In the genomic region with DNA sequence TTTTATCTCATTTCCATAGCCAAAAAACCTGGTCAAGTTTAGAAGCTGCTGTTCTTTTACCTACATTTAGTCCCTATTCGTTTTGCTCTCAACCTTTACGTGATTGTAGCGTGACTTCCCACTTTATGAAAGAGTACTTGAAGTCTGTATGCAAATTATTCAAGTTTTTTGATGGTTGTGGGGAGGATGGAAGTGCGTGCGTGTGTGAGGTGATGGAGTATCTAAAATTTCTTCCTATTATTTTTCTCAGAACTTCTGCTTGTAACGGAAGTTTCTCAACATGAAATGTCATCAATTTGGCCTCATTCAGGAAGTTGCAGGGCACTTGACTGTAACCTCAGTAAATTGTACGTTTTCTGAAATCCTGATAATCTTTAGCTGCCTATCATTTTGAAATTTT, we compare ENCODE assay signal across 8 cellular contexts.
DNase-seq lines count a peak whose midpoint lies in the region; ATAC-seq and TF ChIP-seq lines count a peak whose summit lies in the region.

No MANE protein-coding gene starts in this region.

- peak in 2 of 4 donors; percentile 14 to 66 for TF ChIP-seq EP300 in upper lobe of left lung (IDR thresholded peaks at IDR 0.05)

- H3K27ac Mint-ChIP-seq in activated naive CD8-positive, alpha-beta T cell treated with anti-CD3 and anti-CD28 coated beads for 36 hours, result peak overlapping the region; percentile 98

- no peaks in the 10 kb centered on the region for H3K9me3 ChIP-seq in upper lobe of left lung

- peaks cover 84% of the 10 kb centered on the region for H3K4me1 Mint-ChIP-seq in activated naive CD8-positive, alpha-beta T cell treated with anti-CD3 and anti-CD28 coated beads for 36 hours

- peak; percentile 53 to 71 for ATAC-seq in upper lobe of left lung (ENCODE audit: low FRiP score in 2 of 2)
- no peak for ATAC-seq in HG02623 (IDR thresholded peaks at IDR 0.05; ENCODE audit: unreplicated experiment)

- no peak overlapping the region for H3K4me3 ChIP-seq in upper lobe of left lung

- H3K27me3 Mint-ChIP-seq in activated naive CD8-positive, alpha-beta T cell treated with anti-CD3 and anti-CD28 coated beads for 36 hours, result no peaks in the 10 kb centered on the region

- TF ChIP-seq CTCF in upper lobe of left lung (IDR thresholded peaks at IDR 0.05), result no peak

- H3K36me3 Mint-ChIP-seq in activated naive CD8-positive, alpha-beta T cell treated with anti-CD3 and anti-CD28 coated beads for 36 hours, result peaks cover 67% of the 10 kb centered on the region

- 36 to 45% methylated on average over 7 of the region's 7 CpGs for WGBS in upper lobe of left lung, 2 donors

- peak overlapping the region; percentile 27 for H3K4me3 Mint-ChIP-seq in activated naive CD8-positive, alpha-beta T cell treated with anti-CD3 and anti-CD28 coated beads for 36 hours

- peak; percentile 22 for DNase-seq in stimulated activated CD4-positive, alpha-beta T cell treated with anti-CD3 and anti-CD28 coated beads, Interleukin-2, amount 100 ng/mL, for 4 hours (ENCODE audit: low read depth)
- no peak for DNase-seq in stimulated activated CD4-positive, alpha-beta T cell treated with anti-CD3 and anti-CD28 coated beads, Interleukin-1b, Interleukin-23, amount 100 ng/mL, for 48 hours
- DNase-seq in NOMO-1 (lab: John Stamatoyannopoulos, UW; ENCODE audit: unreplicated experiment in 2 of 2) (peak; percentile 89 to 95), upper lobe of left lung (no peak), GDM1 (lab: John Stamatoyannopoulos, UW) (no peak), GM03348 (ENCODE audit: low spot score) (no peak)
- peak; percentile 45 for DNase-seq in activated naive CD8-positive, alpha-beta T cell treated with anti-CD3 and anti-CD28 coated beads for 36 hours

- no peaks in the 10 kb centered on the region for H3K4me1 ChIP-seq in upper lobe of left lung

- no peak for TF ChIP-seq POLR2A in upper lobe of left lung (IDR thresholded peaks at IDR 0.05)

- peak overlapping the region; percentile 52 to 74 (median 60) for H3K27ac ChIP-seq in upper lobe of left lung

- H3K36me3 ChIP-seq in upper lobe of left lung, result no peaks in the 10 kb centered on the region

- H3K9me3 Mint-ChIP-seq in activated naive CD8-positive, alpha-beta T cell treated with anti-CD3 and anti-CD28 coated beads for 36 hours, result peaks cover 26% of the 10 kb centered on the region

- H3K27me3 ChIP-seq in upper lobe of left lung, result no peaks in the 10 kb centered on the region

Comparison
In these comparisons a context has a peak if more than half of its experiments do, and no peak if none do; other contexts are left out.
1. DNase-seq: peak in stimulated activated CD4-positive, alpha-beta T cell treated with anti-CD3 and anti-CD28 coated beads, Interleukin-2, amount 100 ng/mL, for 4 hours (single experiment), NOMO-1 (2 of 2) and activated naive CD8-positive, alpha-beta T cell treated with anti-CD3 and anti-CD28 coated beads for 36 hours (single experiment); none in stimulated activated CD4-positive, alpha-beta T cell treated with anti-CD3 and anti-CD28 coated beads, Interleukin-1b, Interleukin-23, amount 100 ng/mL, for 48 hours (single experiment), upper lobe of left lung (0 of 2), GDM1 (single experiment) and GM03348 (single experiment).